ENCODE assay signal across 1 cellular context in genomic region chr19:4909897-4910593, GRCh38.
TF ChIP-seq lines count a peak whose summit lies in the region.

No MANE protein-coding gene starts in this region.

TF ChIP-seq in K562, 482 proteins besides CTCF, POLR2A, EP300 and RAD21 (continued from another document and continues in another):
- TF ChIP-seq ARID3B (CRISPR knock-in tag; IDR thresholded peaks at IDR 0.05; ENCODE audit: borderline replicate concordance) (no peak), SRSF3 (IDR thresholded peaks at IDR 0.05; ENCODE audit: insufficient read depth, low read length) (no peak), IRF2 (CRISPR knock-in tag; IDR thresholded peaks at IDR 0.05) (no peak), HSF4 (CRISPR knock-in tag; IDR thresholded peaks at IDR 0.05; ENCODE audit: borderline replicate concordance) (no peak), FOXM1 (IDR thresholded peaks at IDR 0.05; ENCODE audit: low read depth) (0 out of 2 replicates have a peak, but pooled peaks have one; percentile 17), FOXM1 (CRISPR knock-in tag; IDR thresholded peaks at IDR 0.05; ENCODE audit: low read depth) (no peak), SP2 (IDR thresholded peaks at IDR 0.05; ENCODE audit: extremely low read depth, low read depth, low read length, poor library complexity, severe bottlenecking) (peak; percentile 75), EGR1 (conservative IDR thresholded peaks at IDR 0.05) (peak; percentile 65), CREBBP (IDR thresholded peaks at IDR 0.05; ENCODE audit: low read depth, low read length) (no peak), CUX1 (CRISPR knock-in tag; IDR thresholded peaks at IDR 0.05) (no peak), RB1 (IDR thresholded peaks at IDR 0.05; ENCODE audit: low read depth) (peak; percentile 72), GABPA (tag; conservative IDR thresholded peaks at IDR 0.05; ENCODE audit: low read depth) (peak; percentile 40; the same call in 1 of the 2 replicates), DMBX1 (CRISPR knock-in tag; IDR thresholded peaks at IDR 0.05; ENCODE audit: borderline replicate concordance) (peak; percentile 16; the same call in 1 of the 2 replicates), SAP30 (IDR thresholded peaks at IDR 0.05; ENCODE audit: borderline replicate concordance, insufficient read depth, low read depth, low read length, poor library complexity, severe bottlenecking) (peak; percentile 87), RBM17 (IDR thresholded peaks at IDR 0.05; ENCODE audit: borderline replicate concordance, low read depth, low read length) (no peak), RBM25 (IDR thresholded peaks at IDR 0.05; ENCODE audit: low read depth, low read length, severe bottlenecking) (peak; percentile 99), VEZF1 (CRISPR knock-in tag; IDR thresholded peaks at IDR 0.05) (peak; percentile 100), SAFB (IDR thresholded peaks at IDR 0.05; ENCODE audit: borderline replicate concordance, low read depth, low read length) (peak; percentile 91), KLF16 (IDR thresholded peaks at IDR 0.05) (no peak), RBFOX2 (IDR thresholded peaks at IDR 0.05; ENCODE audit: low read depth, low read length) (peak; percentile 6), ATF4 (CRISPR knock-in tag; IDR thresholded peaks at IDR 0.05) (no peak), XRCC3 (IDR thresholded peaks at IDR 0.05) (no peak), MBD2 (IDR thresholded peaks at IDR 0.05; ENCODE audit: borderline replicate concordance, low read depth) (peak; percentile 87), NRF1 (conservative IDR thresholded peaks at IDR 0.05 in 1 of 2, IDR thresholded peaks at IDR 0.05 in 1 of 2) (peak; percentile 93 to 94), HNRNPH1 (optimal IDR thresholded peaks at IDR 0.05; ENCODE audit: low read depth, low read length) (no peak), MGA (IDR thresholded peaks at IDR 0.05) (no peak), ZNF785 (CRISPR knock-in tag; IDR thresholded peaks at IDR 0.05) (no peak), NFYB (IDR thresholded peaks at IDR 0.05; ENCODE audit: extremely low read depth, insufficient read length) (peak; percentile 73), FOXP1 (CRISPR knock-in tag; IDR thresholded peaks at IDR 0.05) (peak; percentile 16; the same call in 1 of the 2 replicates), ZZZ3 (IDR thresholded peaks at IDR 0.05) (no peak), SMC3 (conservative IDR thresholded peaks at IDR 0.05; ENCODE audit: insufficient read depth, low read depth, low read length) (no peak), FOS (IDR thresholded peaks at IDR 0.05; ENCODE audit: extremely low read depth, insufficient read length) (peak; percentile 73), KAT2B (IDR thresholded peaks at IDR 0.05; ENCODE audit: low read depth, low read length) (no peak), HLTF (IDR thresholded peaks at IDR 0.05) (no peak), PKNOX1 (IDR thresholded peaks at IDR 0.05) (peak; percentile 39), MEIS2 (IDR thresholded peaks at IDR 0.05; ENCODE audit: partially characterized antibody) (peak; percentile 65), NFE2L1 (tag; IDR thresholded peaks at IDR 0.05; ENCODE audit: borderline replicate concordance, low read depth) (no peak), ARID2 (IDR thresholded peaks at IDR 0.05) (no peak)
